ENCODE assay signal across 8 cellular contexts in genomic region chr12:8823565-8824300, GRCh38. TPM values are rescaled to one million over a fixed set of nuclear protein-coding genes. Genes with fewer than 3 reads are reported as not detected.
DNase-seq lines count a peak whose midpoint lies in the region; ATAC-seq, FAIRE-seq and TF ChIP-seq lines count a peak whose summit lies in the region.

No MANE protein-coding gene starts in this region.

- no peak overlapping the region for H3K4me3 ChIP-seq in HEK293 (ENCODE audit: low read depth, low read length)
- no peak overlapping the region for H3K4me3 ChIP-seq in brain microvascular endothelial cell (ENCODE audit: low read depth, low read length)

- H3K27ac ChIP-seq in HEK293 (ENCODE audit: extremely low read depth, low read depth, low read length) (no peak overlapping the region), brain microvascular endothelial cell (no peak overlapping the region), layer of hippocampus (ENCODE audit: low read depth, low read length) (peak overlapping the region; percentile 65)

- no peak for ATAC-seq in GM21786 (IDR thresholded peaks at IDR 0.05; ENCODE audit: unreplicated experiment)

- no peaks in the 10 kb centered on the region for H3K4me1 ChIP-seq in HEK293 (ENCODE audit: control insufficient read depth, insufficient read depth, low read length)

- CTCF ChIA-PET in HEK293 (lab: Yijun Ruan, JAX), result interaction anchor here (0.6 to 3.5 kb wide), 20 partner anchors 18 to 342 kb away, joined by 3 to 26 read pairs (median 4); partner anchors contain the start of gene RIMKLB

- POLR2A ChIA-PET in HEK293 (lab: Yijun Ruan, JAX), result no interaction called here

- TF ChIP-seq CTCF in HEK293 (tag by site-specific recombination; IDR thresholded peaks at IDR 0.05) (no peak; the same call in 1 of the 2 replicates), brain microvascular endothelial cell (IDR thresholded peaks at IDR 0.05; ENCODE audit: low read depth, low read length, missing control alignments) (peak; percentile 56)

- FAIRE-seq in HTR-8/SVneo (lab: Jason Lieb, UNC), result no peak

- no peaks in the 10 kb centered on the region for H3K36me3 ChIP-seq in HEK293 (ENCODE audit: control insufficient read depth in 2 of 2, insufficient read depth in 1 of 2, low read length in 2 of 2)
- H3K36me3 ChIP-seq in brain microvascular endothelial cell (replicated peaks), result no peaks in the 10 kb centered on the region

- no peaks in the 10 kb centered on the region for H3K27me3 ChIP-seq in brain microvascular endothelial cell (replicated peaks)
- H3K27me3 ChIP-seq in layer of hippocampus (ENCODE audit: control insufficient read depth, insufficient read depth, low read length), result no peaks in the 10 kb centered on the region

- H3K9me3 ChIP-seq in HEK293 (ENCODE audit: control insufficient read depth, insufficient read depth, low read depth, low read length), result no peaks in the 10 kb centered on the region

- DNase-seq in A172 (ENCODE audit: low spot score), result peak; percentile 1
- DNase-seq in brain microvascular endothelial cell, result no peak
- no peak for DNase-seq in activated effector memory CD4-positive, alpha-beta T cell treated with Interleukin-2 at 50 U/mL for 16 hours
- DNase-seq in NCI-H2081 (lab: John Stamatoyannopoulos, UW), result no peak
- no peak for DNase-seq in HTR-8/SVneo (ENCODE audit: insufficient read length, low spot score)

- in situ Hi-C loops in brain microvascular endothelial cell (cut with HindIII; ENCODE audit: low pct_ligation_motif_present, low sequenced_read_pairs), result no loop called here

TF ChIP-seq in HEK293, 187 proteins besides CTCF, POLR2A, EP300 and RAD21:
- TF ChIP-seq BCL6B (tag by site-specific recombination; IDR thresholded peaks at IDR 0.05), result no peak
- TF ChIP-seq SCRT1 (tag by site-specific recombination; IDR thresholded peaks at IDR 0.05; ENCODE audit: borderline replicate concordance), result peak; percentile 54; the same call in 1 of the 2 replicates
- TF ChIP-seq ZNF37A (tag by site-specific recombination; IDR thresholded peaks at IDR 0.05), result no peak
- TF ChIP-seq ZNF449 (tag by site-specific recombination; IDR thresholded peaks at IDR 0.05), result no peak
- TF ChIP-seq ZBTB48 (tag by site-specific recombination; IDR thresholded peaks at IDR 0.05), result peak; percentile 50; the same call in 1 of the 2 replicates
- no peak for TF ChIP-seq ZNF132 (tag by site-specific recombination; IDR thresholded peaks at IDR 0.05; ENCODE audit: borderline replicate concordance)
- TF ChIP-seq ZNF341 (tag by site-specific recombination; IDR thresholded peaks at IDR 0.05; ENCODE audit: low read depth), result peak; percentile 40; the same call in 1 of the 2 replicates
- peak; percentile 32; the same call in 1 of the 2 replicates for TF ChIP-seq SCRT2 (tag by site-specific recombination; IDR thresholded peaks at IDR 0.05)
- peak; percentile 70 for TF ChIP-seq ZNF654 (tag by site-specific recombination; IDR thresholded peaks at IDR 0.05; ENCODE audit: low read depth)
- TF ChIP-seq ZNF837 (tag by site-specific recombination; IDR thresholded peaks at IDR 0.05), result no peak

RNA-seq across cellular contexts. Expression of gene A2ML1, which starts 1.3 kb away (rescaled TPM):
- total RNA-seq in A172 (2014; rRNA removed; shearing (Covaris generic)), result not detected in 2 replicates
